ENCODE assay signal across 15 cellular contexts in the genomic region with DNA sequence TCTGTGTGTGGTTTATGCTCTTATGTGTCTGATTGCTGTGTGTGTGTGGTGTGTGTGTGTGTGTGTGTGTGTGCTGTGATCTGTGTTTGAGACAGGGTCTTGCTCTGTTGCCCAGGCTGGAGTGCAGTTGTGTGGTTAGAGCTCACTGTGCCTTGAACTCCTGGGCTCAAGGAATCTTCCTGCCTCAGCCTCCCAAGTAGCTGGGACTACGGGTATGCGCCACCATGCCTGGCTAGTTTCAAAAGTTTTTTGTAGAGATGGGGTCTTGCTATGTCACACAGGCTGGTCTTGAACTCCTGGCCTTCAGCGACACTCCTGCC. TPM values are rescaled to one million over a fixed set of nuclear protein-coding genes. Genes with fewer than 3 reads are reported as not detected.
DNase-seq lines count a peak whose midpoint lies in the region; ATAC-seq and TF ChIP-seq lines count a peak whose summit lies in the region.
"Had no signal": no experiment of that assay in that cellular context is flagged by ENCODE, and none has a peak within 500 bp of the region (broad histone marks: within the 10 kb centered on the region; RNA-seq: fewer than 3 reads in every experiment).

No MANE protein-coding gene starts in this region.

- H3K27me3 Mint-ChIP-seq in T-helper 2 cell treated with Interferon-gamma antibody and Interleukin-4, amounts not matched to agents 5 μg/mL and 100 μg/mL, for 36 hours (ENCODE audit: low read depth), result no peaks in the 10 kb centered on the region
- H3K27me3 Mint-ChIP-seq in T-helper 17 cell, result no peaks in the 10 kb centered on the region

- peaks cover 0 to 40% (median 21%) of the 10 kb centered on the region in 3 donors for H3K4me1 ChIP-seq in gastroesophageal sphincter
- peaks cover 22% of the 10 kb centered on the region for H3K4me1 ChIP-seq in skeletal muscle satellite cell (ENCODE audit: control insufficient read depth, insufficient read depth, low read length)

- DNase-seq in T-helper 2 cell treated with Interferon-gamma antibody and Interleukin-4, amounts not matched to agents 5 μg/mL and 100 μg/mL, for 36 hours (ENCODE audit: low spot score), result no peak
- no peak for DNase-seq in T-helper 2 cell
- DNase-seq in T-helper 17 cell, result no peak
- DNase-seq in stimulated activated CD4-positive, alpha-beta T cell treated with anti-CD3 and anti-CD28 coated beads, Interleukin-2, amount 100 ng/mL, for 24 hours, result no peak
- DNase-seq: NCI-H187 treated with DMSO at 0.1 percent for 48 hours had no signal

- peak overlapping the region; percentile 4 for H3K27ac Mint-ChIP-seq in T-helper 2 cell treated with Interferon-gamma antibody and Interleukin-4, amounts not matched to agents 5 μg/mL and 100 μg/mL, for 36 hours
- peak overlapping the region; percentile 39 for H3K27ac Mint-ChIP-seq in T-helper 17 cell
- H3K27ac Mint-ChIP-seq: memory B cell had no signal

- H3K27me3 ChIP-seq in gastroesophageal sphincter (no peaks in the 10 kb centered on the region), skeletal muscle satellite cell (ENCODE audit: control insufficient read depth, insufficient read depth, low read length) (no peaks in the 10 kb centered on the region)
- H3K27me3 ChIP-seq: body of pancreas, pancreas had no signal

- H3K9me3 ChIP-seq in T-helper 17 cell (ENCODE audit: control insufficient read depth, low read length, poor library complexity, severe bottlenecking) (no peaks in the 10 kb centered on the region), gastroesophageal sphincter (no peaks in the 10 kb centered on the region), skeletal muscle satellite cell (replicated peaks; ENCODE audit: low read length) (no peaks in the 10 kb centered on the region)
- H3K9me3 ChIP-seq: body of pancreas, pancreas, SK-N-SH had no signal

- H3K36me3 Mint-ChIP-seq in T-helper 2 cell treated with Interferon-gamma antibody and Interleukin-4, amounts not matched to agents 5 μg/mL and 100 μg/mL, for 36 hours (ENCODE audit: low read depth), result peaks cover 27% of the 10 kb centered on the region
- H3K36me3 Mint-ChIP-seq in T-helper 17 cell (ENCODE audit: low read depth), result peaks cover 9% of the 10 kb centered on the region

- H3K9ac ChIP-seq in skeletal muscle satellite cell (ENCODE audit: low read depth, low read length), result peak overlapping the region; percentile 72
- H3K9ac ChIP-seq: SK-N-SH had no signal

- H3K36me3 ChIP-seq in gastroesophageal sphincter (no peaks in the 10 kb centered on the region), skeletal muscle satellite cell (ENCODE audit: insufficient read depth, low read length) (no peaks in the 10 kb centered on the region)
- H3K36me3 ChIP-seq: pancreas, WERI-Rb-1 had no signal

- H3K4me3 ChIP-seq in gastroesophageal sphincter (no peak overlapping the region), skeletal muscle satellite cell (ENCODE audit: low read length) (no peak overlapping the region)
- H3K4me3 ChIP-seq: body of pancreas had no signal

- no peak overlapping the region for H3K4me3 Mint-ChIP-seq in T-helper 2 cell treated with Interferon-gamma antibody and Interleukin-4, amounts not matched to agents 5 μg/mL and 100 μg/mL, for 36 hours
- peak overlapping the region; percentile 31 for H3K4me3 Mint-ChIP-seq in T-helper 17 cell
- H3K4me3 Mint-ChIP-seq: memory B cell had no signal

- no peaks in the 10 kb centered on the region for H3K9me3 Mint-ChIP-seq in T-helper 2 cell treated with Interferon-gamma antibody and Interleukin-4, amounts not matched to agents 5 μg/mL and 100 μg/mL, for 36 hours
- H3K9me3 Mint-ChIP-seq: memory B cell had no signal

- no peak for TF ChIP-seq EP300 in gastroesophageal sphincter (IDR thresholded peaks at IDR 0.05)

- WGBS in gastroesophageal sphincter (ENCODE audit: low coverage in 1 of 2), 2 donors, result 100% methylated on average over 1 of the region's 3 CpGs; no CpG with 5 or more reads in 1 of the 2 donors

- no peak for TF ChIP-seq CTCF in gastroesophageal sphincter (IDR thresholded peaks at IDR 0.05)

- ATAC-seq in T-helper 17 cell (no peak), gastroesophageal sphincter (no peak), HG03469 (IDR thresholded peaks at IDR 0.05; ENCODE audit: unreplicated experiment) (no peak), GM18519 (IDR thresholded peaks at IDR 0.05; ENCODE audit: low FRiP score, unreplicated experiment) (no peak)

- H3K27ac ChIP-seq in gastroesophageal sphincter, result peak overlapping the region in 3 of 4 donors; percentile 69 to 71 (median 70)
- H3K27ac ChIP-seq: WERI-Rb-1 had no signal

- no peak for TF ChIP-seq POLR2A in gastroesophageal sphincter (IDR thresholded peaks at IDR 0.05)

- no peak overlapping the region for H3K4me2 ChIP-seq in skeletal muscle satellite cell (ENCODE audit: low read length)

- H3K4me1 Mint-ChIP-seq in T-helper 2 cell treated with Interferon-gamma antibody and Interleukin-4, amounts not matched to agents 5 μg/mL and 100 μg/mL, for 36 hours (ENCODE audit: low read depth), result peaks cover 33% of the 10 kb centered on the region
- peaks cover 40% of the 10 kb centered on the region for H3K4me1 Mint-ChIP-seq in T-helper 17 cell

RNA-seq across cellular contexts. Expression of a gene that starts 3.4 kb away (rescaled TPM):
- total RNA-seq in T-helper 17 cell (10 to 100 TPM; 17.9 to 18.8 TPM), gastroesophageal sphincter (10 to 100 TPM in 2 of 4 donors, 1 to 10 TPM in 2; 9.0 to 13.8 (median 10.0) TPM)
- total RNA-seq in skeletal muscle satellite cell (2012; rRNA removed), result 7.1 and 9.6 TPM in 2 replicates

RNA-seq across cellular contexts. Expression of a gene that starts 6.3 kb away (rescaled TPM):
- 10 to 100 TPM; 17.2 to 20.2 TPM for total RNA-seq in T-helper 17 cell
- total RNA-seq in gastroesophageal sphincter, result 1 to 10 TPM in 2 of 4 donors, under 1 TPM in 2; 0.62 to 4.6 (median 1.9) TPM
- total RNA-seq in skeletal muscle satellite cell (2012; rRNA removed), result 0.76 and 1.5 TPM in 2 replicates
- total RNA-seq: A172 had no signal

RNA-seq across cellular contexts. Expression of a gene that starts 7.8 kb away (rescaled TPM):
- total RNA-seq in T-helper 17 cell (10 to 100 TPM; 63.8 to 64.9 TPM), gastroesophageal sphincter (10 to 100 TPM; 53.7 to 73.0 (median 67.6) TPM)
- total RNA-seq in skeletal muscle satellite cell (2012; rRNA removed), result 52.7 and 54.6 TPM in 2 replicates

RNA-seq across cellular contexts. Expression of a gene that starts 16.9 kb away (rescaled TPM):
- 10 to 100 TPM; 41.6 to 42.5 TPM for total RNA-seq in T-helper 17 cell
- total RNA-seq in gastroesophageal sphincter, result 10 to 100 TPM; 19.8 to 27.7 (median 22.6) TPM
- 16.5 and 16.6 TPM in 2 replicates for total RNA-seq in skeletal muscle satellite cell (2012; rRNA removed)
